10 cellular contexts compared by ENCODE assay signal in genomic region chr21:46599251-46599572, GRCh38. TPM values are rescaled to one million over a fixed set of nuclear protein-coding genes. Genes with fewer than 3 reads are reported as not detected.
DNase-seq lines count a peak whose midpoint lies in the region; ATAC-seq, FAIRE-seq and TF ChIP-seq lines count a peak whose summit lies in the region.
"Had no signal": no experiment of that assay in that cellular context is flagged by ENCODE, and none has a peak within 500 bp of the region (broad histone marks: within the 10 kb centered on the region; RNA-seq: fewer than 3 reads in every experiment).

No MANE protein-coding gene starts in this region.

- intact Hi-C loops in breast epithelium (cut with DNase I; ENCODE audit: low total_unique reads) = no loop called here
- intact Hi-C loops in MCF 10A (cut with micrococcal nuclease) = no loop called here
- intact Hi-C loops in natural killer cell (cut with micrococcal nuclease) = no loop called here

- ATAC-seq in HG03378 (IDR thresholded peaks at IDR 0.05; ENCODE audit: unreplicated experiment) = no peak
- ATAC-seq in foreskin keratinocyte = no peak
- no peak for ATAC-seq in natural killer cell

- BruUV-seq in MCF 10A (replicated peaks; lab: Mats Ljungman, UMichigan) = no TSS peak

- H3K4me3 Mint-ChIP-seq in MCF 10A (ENCODE audit: unreplicated experiment) = no peak overlapping the region
- no peak overlapping the region for H3K4me3 Mint-ChIP-seq in natural killer cell
- H3K4me3 Mint-ChIP-seq: CD4-positive, CD25-positive, alpha-beta regulatory T cell had no signal

- TF ChIP-seq POLR2A in breast epithelium (IDR thresholded peaks at IDR 0.05) (no peak), GM12891 (IDR thresholded peaks at IDR 0.05; ENCODE audit: low read depth, low read length) (no peak)

- H3K27me3 Mint-ChIP-seq in MCF 10A (ENCODE audit: insufficient read depth, unreplicated experiment) = no peaks in the 10 kb centered on the region
- no peaks in the 10 kb centered on the region for H3K27me3 Mint-ChIP-seq in natural killer cell (ENCODE audit: low read depth in 2 of 2)
- H3K27me3 Mint-ChIP-seq: CD4-positive, CD25-positive, alpha-beta regulatory T cell had no signal

- H3K9me3 ChIP-seq in breast epithelium (peaks cover under 1 to 3% of the 10 kb centered on the region in 2 donors), ectodermal cell (ENCODE audit: control insufficient read depth, low read length) (no peaks in the 10 kb centered on the region), liver (ENCODE audit: control insufficient read depth in 4 of 4, low read length in 3 of 4) (peaks cover 0 to 10% (median 5%) of the 10 kb centered on the region in 4 donors)

- no peak overlapping the region for H3K9ac ChIP-seq in liver (ENCODE audit: low read depth in 1 of 2, low read length in 2 of 2)

- 64 to 75% methylated on average over 6 of the region's 6 CpGs for WGBS in ectodermal cell, 2 experiments
- WGBS in liver = 45% methylated on average over 6 of the region's 6 CpGs

- DNase-seq in breast epithelium (ENCODE audit: low spot score in 2 of 2) (no peak), MCF 10A (ENCODE audit: unreplicated experiment) (no peak), foreskin keratinocyte (no peak), natural killer cell (no peak), GM12891 (ENCODE audit: insufficient read length, low spot score) (no peak)
- DNase-seq: PC-9 had no signal

- peak overlapping the region; percentile 40 for H3K27ac ChIP-seq in breast epithelium
- peak overlapping the region; percentile 73 for H3K27ac ChIP-seq in ectodermal cell (ENCODE audit: insufficient read depth, low read depth, low read length, poor library complexity, severe bottlenecking)
- H3K27ac ChIP-seq in liver (ENCODE audit: low read depth in 1 of 2, low read length in 2 of 2) = no peak overlapping the region
- no peak overlapping the region for H3K27ac ChIP-seq in foreskin keratinocyte
- H3K27ac ChIP-seq: PC-9 had no signal

- no peaks in the 10 kb centered on the region for H3K36me3 Mint-ChIP-seq in MCF 10A (ENCODE audit: insufficient read depth, unreplicated experiment)
- no peaks in the 10 kb centered on the region for H3K36me3 Mint-ChIP-seq in natural killer cell
- H3K36me3 Mint-ChIP-seq: CD4-positive, CD25-positive, alpha-beta regulatory T cell had no signal

- H3K27ac Mint-ChIP-seq in MCF 10A (ENCODE audit: low read depth, unreplicated experiment) = no peak overlapping the region
- H3K27ac Mint-ChIP-seq in natural killer cell = no peak overlapping the region

- H3K4me1 Mint-ChIP-seq in MCF 10A (ENCODE audit: insufficient read depth, unreplicated experiment) (no peaks in the 10 kb centered on the region), natural killer cell (peaks cover 0 to 20% of the 10 kb centered on the region in 2 donors)

- TF ChIP-seq CTCF in breast epithelium (IDR thresholded peaks at IDR 0.05) (no peak), MCF 10A (IDR thresholded peaks at IDR 0.05; ENCODE audit: unreplicated experiment) (no peak), liver (IDR thresholded peaks at IDR 0.05; ENCODE audit: low read depth, low read length, missing input control) (no peak), foreskin keratinocyte (conservative IDR thresholded peaks at IDR 0.05) (no peak), natural killer cell (IDR thresholded peaks at IDR 0.05) (no peak)

- no peaks in the 10 kb centered on the region for H3K4me1 ChIP-seq in breast epithelium
- peaks cover 18% of the 10 kb centered on the region for H3K4me1 ChIP-seq in ectodermal cell (ENCODE audit: control insufficient read depth, insufficient read depth, low read length)
- H3K4me1 ChIP-seq in liver (ENCODE audit: control insufficient read depth in 4 of 4, insufficient read depth in 4 of 4, low read length in 3 of 4) = peaks cover 0 to 6% (median 0%) of the 10 kb centered on the region in 4 donors
- H3K4me1 ChIP-seq in foreskin keratinocyte = no peaks in the 10 kb centered on the region

- POLR2A ChIA-PET in MCF 10A (lab: Yijun Ruan, JAX) = no interaction called here

- no peak overlapping the region for H3K4me3 ChIP-seq in breast epithelium
- H3K4me3 ChIP-seq in ectodermal cell (ENCODE audit: insufficient read depth, low read depth, low read length) = no peak overlapping the region
- H3K4me3 ChIP-seq in liver (ENCODE audit: low read depth in 1 of 3, low read length in 3 of 3) = no peak overlapping the region
- H3K4me3 ChIP-seq: PC-9 had no signal

- H3K36me3 ChIP-seq in breast epithelium (no peaks in the 10 kb centered on the region), ectodermal cell (ENCODE audit: control insufficient read depth, insufficient read depth, low read length) (no peaks in the 10 kb centered on the region), liver (ENCODE audit: control insufficient read depth in 4 of 4, insufficient read depth in 3 of 4, low read depth in 1 of 4, low read length in 3 of 4) (no peaks in the 10 kb centered on the region)

- no peak for TF ChIP-seq RAD21 in liver (IDR thresholded peaks at IDR 0.05)

- H3K9me3 Mint-ChIP-seq in MCF 10A (ENCODE audit: unreplicated experiment) (no peaks in the 10 kb centered on the region), natural killer cell (no peaks in the 10 kb centered on the region)

- no peak for FAIRE-seq in GM12891 (lab: Jason Lieb, UNC)

- H3K27me3 ChIP-seq in breast epithelium (no peaks in the 10 kb centered on the region), ectodermal cell (ENCODE audit: control insufficient read depth, insufficient read depth, low read length, poor library complexity, severe bottlenecking) (no peaks in the 10 kb centered on the region), liver (ENCODE audit: control insufficient read depth in 4 of 4, insufficient read depth in 4 of 4, low read length in 3 of 4) (peaks cover 0 to 3% (median 0%) of the 10 kb centered on the region in 4 donors), foreskin keratinocyte (peaks cover 18% of the 10 kb centered on the region)

- CTCF ChIA-PET in MCF 10A (lab: Yijun Ruan, JAX) = no interaction called here

TF ChIP-seq in liver, 16 proteins besides CTCF, POLR2A, EP300 and RAD21:
- TF ChIP-seq NR2F2 (IDR thresholded peaks at IDR 0.05) = peak; percentile 69
- TF ChIP-seq YY1 (IDR thresholded peaks at IDR 0.05) = no peak

TF ChIP-seq in GM12891, 5 proteins besides CTCF, POLR2A, EP300 and RAD21:
- TF ChIP-seq SPI1 (IDR thresholded peaks at IDR 0.05; ENCODE audit: low read depth, low read length) (no peak), PAX5 (IDR thresholded peaks at IDR 0.05; ENCODE audit: insufficient read depth, low read length, severe bottlenecking) (no peak), TAF1 (IDR thresholded peaks at IDR 0.05; ENCODE audit: low read depth, low read length) (no peak), POU2F2 (IDR thresholded peaks at IDR 0.05; ENCODE audit: low read depth, low read length) (no peak), POLR2AphosphoS5 (IDR thresholded peaks at IDR 0.05; ENCODE audit: low read depth, low read length) (no peak)

RNA-seq across cellular contexts. Expression of gene S100B, which starts 5.7 kb away (rescaled TPM):
- 100 to 1,000 TPM in 1 of 3 donors, 10 to 100 TPM in 2; 25.6 to 242 (median 61.3) TPM for total RNA-seq in breast epithelium
- not detected in 2 replicates for total RNA-seq in MCF 10A (2022)
- 3.0 TPM for polyA plus RNA-seq in ectodermal cell (2013, experiment 1 of 4)
- 2.3 TPM for polyA plus RNA-seq in ectodermal cell (2013, experiment 2 of 4)
- 3.4 TPM for polyA plus RNA-seq in ectodermal cell (2013, experiment 3 of 4)
- polyA plus RNA-seq in ectodermal cell (2013, experiment 4 of 4) = 4.8 TPM
- 1 to 10 TPM; 1.1 TPM for total RNA-seq in liver
- polyA plus RNA-seq in liver = 1 to 10 TPM in 1 of 2 donors, under 1 TPM in 1; 0.79 to 1.4 TPM
- total RNA-seq in foreskin keratinocyte = 0.17 TPM in 1 of 2 replicates, not detected in the other
- 0.21 TPM in 1 of 2 replicates, not detected in the other for polyA plus RNA-seq in foreskin keratinocyte
- 10 to 100 TPM in 1 of 3 donors, 1 to 10 TPM in 1, not detected in 1; 4.0 to 58.9 TPM for total RNA-seq in natural killer cell
- 0.18 TPM for polyA plus RNA-seq in GM12891 (2012; ENCODE audit: low read depth, missing spikeins)
- total RNA-seq: CD4-positive, CD25-positive, alpha-beta regulatory T cell; PC-9 had no signal

RNA-seq across cellular contexts. Expression of gene PRMT2, which starts 36.3 kb away (rescaled TPM):
- total RNA-seq in breast epithelium (100 to 1,000 TPM in 2 of 3 donors, 10 to 100 TPM in 1; 92.1 to 145 (median 130) TPM), MCF 10A (2022) (60.2 and 62.2 TPM in 2 replicates), liver (10 to 100 TPM; 27.3 to 29.2 TPM), foreskin keratinocyte (92.0 and 93.0 TPM in 2 replicates), natural killer cell (100 to 1,000 TPM; 122 to 199 (median 170) TPM)
- polyA plus RNA-seq in ectodermal cell (2013, experiment 1 of 4) = 127 TPM
- polyA plus RNA-seq in ectodermal cell (2013, experiment 2 of 4) = 119 TPM
- polyA plus RNA-seq in ectodermal cell (2013, experiment 3 of 4) = 83.9 TPM
- 96.3 TPM for polyA plus RNA-seq in ectodermal cell (2013, experiment 4 of 4)
- polyA plus RNA-seq in liver (10 to 100 TPM; 17.9 to 19.0 TPM), foreskin keratinocyte (95.3 and 99.5 TPM in 2 replicates)
- polyA plus RNA-seq in GM12891 (2012; ENCODE audit: low read depth, missing spikeins) = 43.6 TPM

Comparison
In these comparisons a context has a peak if more than half of its experiments do, and no peak if none do; other contexts are left out.
1. H3K27ac ChIP-seq: peak in breast epithelium (2 of 2) and ectodermal cell (single experiment); none in liver (0 of 2) and foreskin keratinocyte (single experiment).